Comparison of ENCODE assay signal across 8 cellular contexts in genomic region chr10:102714621-102715455, GRCh38. TPM values are rescaled to one million over a fixed set of nuclear protein-coding genes. Genes with fewer than 3 reads are reported as not detected.
DNase-seq lines count a peak whose midpoint lies in the region; ATAC-seq and TF ChIP-seq lines count a peak whose summit lies in the region.

A gene with protein sequence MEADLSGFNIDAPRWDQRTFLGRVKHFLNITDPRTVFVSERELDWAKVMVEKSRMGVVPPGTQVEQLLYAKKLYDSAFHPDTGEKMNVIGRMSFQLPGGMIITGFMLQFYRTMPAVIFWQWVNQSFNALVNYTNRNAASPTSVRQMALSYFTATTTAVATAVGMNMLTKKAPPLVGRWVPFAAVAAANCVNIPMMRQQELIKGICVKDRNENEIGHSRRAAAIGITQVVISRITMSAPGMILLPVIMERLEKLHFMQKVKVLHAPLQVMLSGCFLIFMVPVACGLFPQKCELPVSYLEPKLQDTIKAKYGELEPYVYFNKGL (plus strand): TSS chr10:102714636. CDS start chr10:102726637, 12,001 bp downstream.

- no peaks in the 10 kb centered on the region for H3K9me3 ChIP-seq in right atrium auricular region

- H3K27me3 ChIP-seq in H7 (ENCODE audit: control insufficient read depth, insufficient read depth, low read length) = no peaks in the 10 kb centered on the region
- no peaks in the 10 kb centered on the region for H3K27me3 ChIP-seq in right atrium auricular region

- peak; percentile 69 for TF ChIP-seq POLR2A in GM15510 (IDR thresholded peaks at IDR 0.05; ENCODE audit: borderline replicate concordance, extremely low read depth, insufficient read length)

- H3K4me3 ChIP-seq in H7 (ENCODE audit: insufficient read depth, low read depth, low read length) (peak within 1 kb of the TSS; percentile 94), right atrium auricular region (peak within 1 kb of the TSS; percentile 79 to 83)

- H3K27ac ChIP-seq in right atrium auricular region = peak within 1 kb of the TSS; percentile 85 to 88

- DNase-seq in H7 (peak; percentile 79), NCI-H2171 (lab: John Stamatoyannopoulos, UW) (peak; percentile 16), right atrium auricular region (ENCODE audit: low spot score) (peak; percentile 53), SIG-M5 (lab: John Stamatoyannopoulos, UW) (no peak)
- DNase-seq in activated T-helper 9 cell treated with anti-CD3 and anti-CD28 coated beads, Interleukin-2, amount 50 U/mL, for 16 hours (ENCODE audit: low read depth) = peak; percentile 27
- peak; percentile 14 to 44 for DNase-seq in stimulated activated CD4-positive, alpha-beta T cell treated with anti-CD3 and anti-CD28 coated beads, Interleukin-12 subunit alpha, Interleukin-12 subunit beta, amount 100 ng/mL, for 24 hours (ENCODE audit: low read depth in 2 of 2)

- peaks cover 4% of the 10 kb centered on the region for H3K36me3 ChIP-seq in H7 (replicated peaks; ENCODE audit: control insufficient read depth, insufficient read depth, low read length)
- H3K36me3 ChIP-seq in right atrium auricular region = no peaks in the 10 kb centered on the region

- no peak for ATAC-seq in GM19324 (IDR thresholded peaks at IDR 0.05; ENCODE audit: low FRiP score, unreplicated experiment)

- H3K4me1 ChIP-seq in right atrium auricular region = peaks cover 0 to 38% of the 10 kb centered on the region in 2 donors

- no peak for TF ChIP-seq CTCF in right atrium auricular region (IDR thresholded peaks at IDR 0.05)

RNA-seq across cellular contexts. Expression of the gene that starts here (rescaled TPM):
- total RNA-seq in H7 (2014; rRNA removed; shearing (Covaris generic)) = 10.9 and 11.6 TPM in 2 replicates
- total RNA-seq in right atrium auricular region = 1 to 10 TPM in 1 of 2 donors, under 1 TPM in 1; 0.59 to 2.7 TPM
